In the genomic region with DNA sequence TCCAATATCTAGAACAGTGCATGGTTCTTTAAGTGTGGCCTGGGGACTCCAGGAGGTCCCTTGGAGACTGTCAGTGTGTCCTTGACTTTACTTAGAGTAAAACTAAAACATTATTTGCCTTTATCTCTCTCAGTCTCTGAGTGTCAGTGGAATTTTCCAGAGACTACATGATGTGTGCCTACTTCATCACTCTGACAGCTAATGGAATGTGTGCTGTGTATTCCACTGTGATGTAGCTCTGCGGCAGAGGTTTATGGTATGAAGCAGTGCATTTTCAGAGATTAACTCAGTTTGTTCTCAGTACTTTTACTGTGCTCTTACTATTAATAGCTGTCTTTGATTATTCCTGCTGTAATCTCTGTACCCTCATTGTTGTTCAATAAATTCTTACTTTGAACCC, we compare ENCODE assay signal across 26 cellular contexts.
DNase-seq lines count a peak whose midpoint lies in the region; ATAC-seq and TF ChIP-seq lines count a peak whose summit lies in the region.
"Had no signal": no experiment of that assay in that cellular context is flagged by ENCODE, and none has a peak within 500 bp of the region (broad histone marks: within the 10 kb centered on the region; RNA-seq: fewer than 3 reads in every experiment).

No MANE protein-coding gene starts in this region.

- no peaks in the 10 kb centered on the region for H3K27me3 Mint-ChIP-seq in CD8-positive, alpha-beta T cell (ENCODE audit: low read depth)
- H3K27me3 Mint-ChIP-seq: activated CD8-positive, alpha-beta T cell treated with anti-CD3 and anti-CD28 coated beads for 36 hours; CD4-positive, CD25-positive, alpha-beta regulatory T cell; effector memory CD8-positive, alpha-beta T cell; IgD-negative memory B cell had no signal

- peaks cover 22% of the 10 kb centered on the region for H3K36me3 Mint-ChIP-seq in CD8-positive, alpha-beta T cell

- H3K9me3 ChIP-seq in CD8-positive, alpha-beta T cell (ENCODE audit: low read length), result no peaks in the 10 kb centered on the region
- no peaks in the 10 kb centered on the region for H3K9me3 ChIP-seq in cardiac muscle cell (ENCODE audit: low read depth)
- no peaks in the 10 kb centered on the region for H3K9me3 ChIP-seq in neutrophil
- H3K9me3 ChIP-seq: esophagus muscularis mucosa, left lung, suprapubic skin had no signal

- peak overlapping the region; percentile 29 for H3K27ac Mint-ChIP-seq in CD8-positive, alpha-beta T cell
- H3K27ac Mint-ChIP-seq: activated CD8-positive, alpha-beta T cell treated with anti-CD3 and anti-CD28 coated beads for 36 hours; CD4-positive, CD25-positive, alpha-beta regulatory T cell; effector memory CD8-positive, alpha-beta T cell; stimulated activated effector memory CD8-positive, alpha-beta T cell treated with anti-CD3 and anti-CD28 coated beads, Interleukin-12 subunit alpha, Interleukin-12 subunit beta, amount 100 ng/mL, for 72 hours had no signal

- H3K4me1 ChIP-seq in CD8-positive, alpha-beta T cell (ENCODE audit: insufficient read depth, low read length), result peaks cover 8% of the 10 kb centered on the region
- H3K4me1 ChIP-seq in cardiac muscle cell (ENCODE audit: low read depth) (peaks cover 59% of the 10 kb centered on the region), neutrophil (ENCODE audit: control insufficient read depth in 1 of 2, insufficient read depth in 1 of 2, low read depth in 1 of 2, low read length in 1 of 2) (no peaks in the 10 kb centered on the region)
- H3K4me1 ChIP-seq: left lung had no signal

- H3K27ac ChIP-seq in CD8-positive, alpha-beta T cell (ENCODE audit: low read depth, low read length), result no peak overlapping the region
- H3K27ac ChIP-seq in cardiac muscle cell (peak overlapping the region; percentile 93), neutrophil (peak overlapping the region; percentile 4)
- H3K27ac ChIP-seq: esophagus muscularis mucosa, HL-60, left lung, RWPE1, suprapubic skin had no signal

- no peak for DNase-seq in CD8-positive, alpha-beta T cell
- DNase-seq in cardiac muscle cell (ENCODE audit: low read depth in 1 of 2, low spot score in 1 of 2) (peak; percentile 62 to 88), SIG-M5 (lab: John Stamatoyannopoulos, UW) (no peak), DMS153 treated with DMSO at 0.1 percent for 48 hours (lab: John Stamatoyannopoulos, UW; ENCODE audit: unreplicated experiment) (no peak)
- DNase-seq: activated CD8-positive, alpha-beta T cell treated with anti-CD3 and anti-CD28 coated beads for 36 hours; activated naive CD4-positive, alpha-beta T cell; anterior cingulate cortex; CD4-positive, CD25-positive, alpha-beta regulatory T cell; DMS53; effector memory CD8-positive, alpha-beta T cell; left lung; MM.1S; NCI-H1436; NCI-H524 treated with DMSO at 0.1 percent for 48 hours; nucleus accumbens had no signal

- TF ChIP-seq CTCF in CD8-positive, alpha-beta T cell (IDR thresholded peaks at IDR 0.05), result no peak
- no peak for TF ChIP-seq CTCF in cardiac muscle cell (IDR thresholded peaks at IDR 0.05; ENCODE audit: low read depth, low read length)
- no peak for TF ChIP-seq CTCF in neutrophil (IDR thresholded peaks at IDR 0.05)

- H3K27me3 ChIP-seq in CD8-positive, alpha-beta T cell (ENCODE audit: insufficient read depth, low read length), result no peaks in the 10 kb centered on the region
- H3K27me3 ChIP-seq in cardiac muscle cell (no peaks in the 10 kb centered on the region), neutrophil (no peaks in the 10 kb centered on the region)
- H3K27me3 ChIP-seq: esophagus muscularis mucosa, left lung, suprapubic skin had no signal

- no peak for ATAC-seq in CD8-positive, alpha-beta T cell
- ATAC-seq in SK-N-SH treated with all-trans-retinoic acid at 6 μM for 48 hours (peak; percentile 88), HG02759 (IDR thresholded peaks at IDR 0.05; ENCODE audit: unreplicated experiment) (no peak), HG03097 (IDR thresholded peaks at IDR 0.05; ENCODE audit: low FRiP score, unreplicated experiment) (no peak)
- ATAC-seq: activated CD8-positive, alpha-beta T cell treated with anti-CD3 and anti-CD28 coated beads for 36 hours; effector memory CD8-positive, alpha-beta T cell; left lung; sciatic nerve; stimulated activated effector memory CD8-positive, alpha-beta T cell treated with anti-CD3 and anti-CD28 coated beads, Interleukin-12 subunit alpha, Interleukin-12 subunit beta, amount 100 ng/mL, for 72 hours had no signal

- peaks cover 11% of the 10 kb centered on the region for H3K4me1 Mint-ChIP-seq in CD8-positive, alpha-beta T cell (ENCODE audit: low read depth)
- H3K4me1 Mint-ChIP-seq: IgD-negative memory B cell; stimulated activated effector memory CD8-positive, alpha-beta T cell treated with anti-CD3 and anti-CD28 coated beads, Interleukin-12 subunit alpha, Interleukin-12 subunit beta, amount 100 ng/mL, for 72 hours had no signal

- CTCF ChIA-PET in CD8-positive, alpha-beta T cell (lab: Charles Lee), result no interaction called here

- intact Hi-C loops in CD8-positive, alpha-beta T cell (cut with DNase I, micrococcal nuclease), result no loop called here

- H3K4me3 Mint-ChIP-seq in CD8-positive, alpha-beta T cell, result no peak overlapping the region
- H3K4me3 Mint-ChIP-seq: activated CD8-positive, alpha-beta T cell treated with anti-CD3 and anti-CD28 coated beads for 36 hours; CD4-positive, CD25-positive, alpha-beta regulatory T cell; effector memory CD8-positive, alpha-beta T cell; IgD-negative memory B cell; stimulated activated effector memory CD8-positive, alpha-beta T cell treated with anti-CD3 and anti-CD28 coated beads, Interleukin-12 subunit alpha, Interleukin-12 subunit beta, amount 100 ng/mL, for 72 hours had no signal

- H3K9me3 Mint-ChIP-seq in CD8-positive, alpha-beta T cell, result no peaks in the 10 kb centered on the region
- H3K9me3 Mint-ChIP-seq: activated CD8-positive, alpha-beta T cell treated with anti-CD3 and anti-CD28 coated beads for 36 hours; CD4-positive, CD25-positive, alpha-beta regulatory T cell; effector memory CD8-positive, alpha-beta T cell; IgD-negative memory B cell; stimulated activated effector memory CD8-positive, alpha-beta T cell treated with anti-CD3 and anti-CD28 coated beads, Interleukin-12 subunit alpha, Interleukin-12 subunit beta, amount 100 ng/mL, for 72 hours had no signal

- POLR2A ChIA-PET in CD8-positive, alpha-beta T cell (lab: Charles Lee), result no interaction called here

- no peak overlapping the region for H3K4me3 ChIP-seq in CD8-positive, alpha-beta T cell (ENCODE audit: low read depth, low read length)
- no peak overlapping the region for H3K4me3 ChIP-seq in cardiac muscle cell
- H3K4me3 ChIP-seq in neutrophil (ENCODE audit: low read depth in 1 of 2, low read length in 1 of 2), result no peak overlapping the region
- H3K4me3 ChIP-seq: esophagus muscularis mucosa, left lung, suprapubic skin had no signal

- no peaks in the 10 kb centered on the region for H3K36me3 ChIP-seq in CD8-positive, alpha-beta T cell (ENCODE audit: insufficient read depth, low read length)
- peaks cover 6% of the 10 kb centered on the region for H3K36me3 ChIP-seq in cardiac muscle cell
- H3K36me3 ChIP-seq in neutrophil, result peaks cover 79% of the 10 kb centered on the region

TF ChIP-seq in SK-N-SH treated with all-trans-retinoic acid at 6 μM for 48 hours, 23 proteins besides CTCF, POLR2A, EP300 and RAD21:
- TF ChIP-seq TCF4 (CRISPR knock-in tag; IDR thresholded peaks at IDR 0.05; ENCODE audit: borderline replicate concordance), result no peak
- no peak for TF ChIP-seq ZFP3 (CRISPR knock-in tag; IDR thresholded peaks at IDR 0.05)
- no peak for TF ChIP-seq SNAI2 (CRISPR knock-in tag; IDR thresholded peaks at IDR 0.05)
- TF ChIP-seq BACH2 (CRISPR knock-in tag; IDR thresholded peaks at IDR 0.05; ENCODE audit: borderline replicate concordance), result no peak
- no peak for TF ChIP-seq TOX (CRISPR knock-in tag; IDR thresholded peaks at IDR 0.05; ENCODE audit: borderline replicate concordance)

Comparison
In these comparisons a context has a peak if more than half of its experiments do, and no peak if none do; other contexts are left out.
1. DNase-seq: peak in cardiac muscle cell (2 of 2); none in CD8-positive, alpha-beta T cell (0 of 7), SIG-M5 (single experiment) and DMS153 treated with DMSO at 0.1 percent for 48 hours (single experiment).